In the genomic region with DNA sequence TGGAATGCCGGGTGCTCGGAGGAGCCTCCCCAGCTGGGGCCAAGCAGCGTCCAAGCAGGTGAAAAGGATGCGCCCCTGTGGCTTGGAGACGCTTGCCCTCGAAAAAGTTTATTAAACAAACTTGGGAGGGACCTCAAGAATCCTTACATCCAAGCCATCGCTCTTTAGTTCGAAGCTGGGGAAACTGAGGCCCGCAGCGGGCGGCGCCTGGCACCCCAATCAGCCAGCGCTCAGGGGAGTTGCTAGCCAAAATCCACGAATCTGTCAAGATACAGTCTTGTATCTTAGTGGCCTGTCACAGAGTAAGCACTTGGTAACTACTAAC, we compare ENCODE assay signal across 1 cellular context.
TF ChIP-seq lines count a peak whose summit lies in the region.

No MANE protein-coding gene starts in this region.

TF ChIP-seq in GM12878, 131 proteins besides CTCF, POLR2A, EP300 and RAD21:
- TF ChIP-seq, protein P1, sequence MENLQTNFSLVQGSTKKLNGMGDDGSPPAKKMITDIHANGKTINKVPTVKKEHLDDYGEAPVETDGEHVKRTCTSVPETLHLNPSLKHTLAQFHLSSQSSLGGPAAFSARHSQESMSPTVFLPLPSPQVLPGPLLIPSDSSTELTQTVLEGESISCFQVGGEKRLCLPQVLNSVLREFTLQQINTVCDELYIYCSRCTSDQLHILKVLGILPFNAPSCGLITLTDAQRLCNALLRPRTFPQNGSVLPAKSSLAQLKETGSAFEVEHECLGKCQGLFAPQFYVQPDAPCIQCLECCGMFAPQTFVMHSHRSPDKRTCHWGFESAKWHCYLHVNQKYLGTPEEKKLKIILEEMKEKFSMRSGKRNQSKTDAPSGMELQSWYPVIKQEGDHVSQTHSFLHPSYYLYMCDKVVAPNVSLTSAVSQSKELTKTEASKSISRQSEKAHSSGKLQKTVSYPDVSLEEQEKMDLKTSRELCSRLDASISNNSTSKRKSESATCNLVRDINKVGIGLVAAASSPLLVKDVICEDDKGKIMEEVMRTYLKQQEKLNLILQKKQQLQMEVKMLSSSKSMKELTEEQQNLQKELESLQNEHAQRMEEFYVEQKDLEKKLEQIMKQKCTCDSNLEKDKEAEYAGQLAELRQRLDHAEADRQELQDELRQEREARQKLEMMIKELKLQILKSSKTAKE (IDR thresholded peaks at IDR 0.05; ENCODE audit: low read depth, poor library complexity, severe bottlenecking) = no peak
- TF ChIP-seq ZNF207 (IDR thresholded peaks at IDR 0.05; ENCODE audit: borderline replicate concordance) = peak; percentile 53; the same call in 1 of the 2 replicates
